Comparison of ENCODE assay signal across 8 cellular contexts in the genomic region with DNA sequence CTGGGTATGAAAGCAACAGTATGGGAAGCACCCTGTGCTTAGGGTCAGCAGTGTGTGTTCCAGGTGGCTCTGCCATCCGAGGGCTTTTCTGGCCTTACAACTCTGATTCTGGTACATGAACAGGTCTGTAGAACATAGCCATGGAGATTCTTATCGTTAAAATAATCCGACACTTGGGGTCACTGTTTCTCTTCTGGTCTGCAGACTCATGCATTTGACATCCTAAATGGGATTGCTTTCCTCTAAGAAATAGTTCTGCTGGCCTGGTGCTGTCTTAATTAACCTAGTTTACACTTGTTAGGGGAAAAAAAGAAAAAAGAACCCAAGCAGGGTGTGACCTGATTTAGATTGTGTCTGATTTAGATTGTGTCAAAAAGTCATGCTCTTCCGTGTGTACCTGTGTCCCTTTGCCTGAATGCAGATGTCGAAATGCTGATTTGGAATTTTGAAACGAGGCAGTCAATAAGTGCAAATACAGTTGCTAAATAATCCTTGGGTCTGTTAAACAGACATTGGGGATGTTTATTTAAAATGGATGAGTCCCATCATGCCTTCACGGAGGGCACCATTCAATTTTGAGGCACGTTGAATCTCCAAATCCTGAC. TPM values are rescaled to one million over a fixed set of nuclear protein-coding genes. Genes with fewer than 3 reads are reported as not detected.
DNase-seq lines count a peak whose midpoint lies in the region; ATAC-seq and TF ChIP-seq lines count a peak whose summit lies in the region.

No MANE protein-coding gene starts in this region.

- H3K36me3 ChIP-seq in GM06990 (ENCODE audit: control insufficient read depth, insufficient read depth, low read length), result no peaks in the 10 kb centered on the region
- H3K36me3 ChIP-seq in left lung, result no peaks in the 10 kb centered on the region

- H3K27ac ChIP-seq in left lung, result no peak overlapping the region

- peak; percentile 72 for ATAC-seq in left lung
- ATAC-seq in HG03520 (IDR thresholded peaks at IDR 0.05; ENCODE audit: unreplicated experiment), result no peak
- ATAC-seq in HG02623 (IDR thresholded peaks at IDR 0.05; ENCODE audit: unreplicated experiment), result no peak

- no peaks in the 10 kb centered on the region; the same call in 1 of the 2 replicates for H3K27me3 ChIP-seq in GM06990 (replicated peaks; ENCODE audit: control insufficient read depth, insufficient read depth, low read length)
- H3K27me3 ChIP-seq in left lung, result peaks cover 0 to 19% of the 10 kb centered on the region in 2 donors

- intact Hi-C loops in left lung (cut with DNase I), result loop anchor here in 1 of 2 donors (10.0 kb wide), 1 partner anchor 528 kb away; no protein-coding TSS in a partner anchor

- H3K9me3 ChIP-seq in left lung, result no peaks in the 10 kb centered on the region

- peak; percentile 50 for TF ChIP-seq CTCF in AG09319 (IDR thresholded peaks at IDR 0.05; ENCODE audit: low read depth, low read length)
- TF ChIP-seq CTCF in GM06990 (IDR thresholded peaks at IDR 0.05; ENCODE audit: insufficient read depth, low read length, poor library complexity, severe bottlenecking), result peak; percentile 22
- TF ChIP-seq CTCF in left lung (IDR thresholded peaks at IDR 0.05), result peak; percentile 16 to 30

- DNase-seq in AG09319 (ENCODE audit: extremely low read depth, low read depth), result no peak
- DNase-seq in GM06990 (ENCODE audit: extremely low read depth, insufficient read length), result no peak
- peak; percentile 75 for DNase-seq in NCI-H2227 (lab: John Stamatoyannopoulos, UW; ENCODE audit: unreplicated experiment)
- peak; percentile 33 for DNase-seq in brain pericyte (ENCODE audit: low read depth, low spot score)
- DNase-seq in left lung, result no peak
- no peak for DNase-seq in NK-92 treated with Interleukin-12 subunit alpha and Interleukin-12 subunit beta, amount 100 ng/mL, for 24 hours (lab: John Stamatoyannopoulos, UW)

- H3K4me1 ChIP-seq in left lung, result no peaks in the 10 kb centered on the region

- H3K4me3 ChIP-seq in GM06990 (replicated peaks; ENCODE audit: low read depth, low read length) (no peak overlapping the region), left lung (no peak overlapping the region)

RNA-seq across cellular contexts. Expression of a gene that starts 59.6 kb away (rescaled TPM):
- total RNA-seq in left lung, result not detected

Comparison
In these comparisons a context has a peak if more than half of its experiments do, and no peak if none do; other contexts are left out.
1. DNase-seq: peak in NCI-H2227 (single experiment) and brain pericyte (single experiment); none in AG09319 (single experiment), GM06990 (single experiment), left lung (0 of 2) and NK-92 treated with Interleukin-12 subunit alpha and Interleukin-12 subunit beta, amount 100 ng/mL, for 24 hours (single experiment).
2. Peak in every context shown above with its lines, with median percentiles within 50 percentile points of each other: CTCF ChIP-seq.